ENCODE assay signal across 23 cellular contexts in genomic region chr12:26416550-26416949, GRCh38.
"Had no signal": no experiment of that assay in that cellular context is flagged by ENCODE, and none has a peak within 500 bp of the region (broad histone marks: within the 10 kb centered on the region; RNA-seq: fewer than 3 reads in every experiment).

No MANE protein-coding gene starts in this region.

- H3K27ac ChIP-seq: epithelial cell of prostate, esophagus muscularis mucosa, gastroesophageal sphincter, pancreas, prostate gland, right lobe of liver, suprapubic skin, thyroid gland had no signal

- H3K4me3 Mint-ChIP-seq: immature natural killer cell; naive B cell; nephron; stimulated activated effector memory CD8-positive, alpha-beta T cell treated with anti-CD3 and anti-CD28 coated beads, Interleukin-12 subunit alpha, Interleukin-12 subunit beta, amount 100 ng/mL, for 72 hours; type B pancreatic cell had no signal

- H3K9me3 ChIP-seq: esophagus muscularis mucosa, gastroesophageal sphincter, pancreas, prostate gland, right lobe of liver, suprapubic skin, thyroid gland had no signal

- H3K36me3 ChIP-seq: prostate gland, thyroid gland had no signal

- H3K4me3 ChIP-seq: esophagus muscularis mucosa, gastroesophageal sphincter, pancreas, prostate gland, right lobe of liver, suprapubic skin, thyroid gland had no signal

- H3K4me1 ChIP-seq: esophagus muscularis mucosa, gastroesophageal sphincter, pancreas, prostate gland, right lobe of liver, suprapubic skin, thyroid gland had no signal

- H3K9me3 Mint-ChIP-seq: immature natural killer cell; stimulated activated effector memory CD8-positive, alpha-beta T cell treated with anti-CD3 and anti-CD28 coated beads, Interleukin-12 subunit alpha, Interleukin-12 subunit beta, amount 100 ng/mL, for 72 hours had no signal

- ATAC-seq: gastroesophageal sphincter; left cardiac atrium; left ventricle myocardium superior; pancreas; stimulated activated effector memory CD8-positive, alpha-beta T cell treated with anti-CD3 and anti-CD28 coated beads, Interleukin-12 subunit alpha, Interleukin-12 subunit beta, amount 100 ng/mL, for 72 hours; stimulated activated naive CD8-positive, alpha-beta T cell treated with anti-CD3 and anti-CD28 coated beads, Interleukin-15, Interleukin-2, amounts not matched to agents 100 U/mL and 50 U/mL, for 24 hours had no signal

- H3K27me3 ChIP-seq: esophagus muscularis mucosa, gastroesophageal sphincter, pancreas, right lobe of liver, suprapubic skin, thyroid gland had no signal

- H3K27me3 Mint-ChIP-seq: naive B cell, type B pancreatic cell had no signal

- H3K4me1 Mint-ChIP-seq: immature natural killer cell; naive B cell; nephron; stimulated activated effector memory CD8-positive, alpha-beta T cell treated with anti-CD3 and anti-CD28 coated beads, Interleukin-12 subunit alpha, Interleukin-12 subunit beta, amount 100 ng/mL, for 72 hours had no signal

- H3K27ac Mint-ChIP-seq: immature natural killer cell; nephron; stimulated activated effector memory CD8-positive, alpha-beta T cell treated with anti-CD3 and anti-CD28 coated beads, Interleukin-12 subunit alpha, Interleukin-12 subunit beta, amount 100 ng/mL, for 72 hours; type B pancreatic cell had no signal

- DNase-seq: effector memory CD4-positive, alpha-beta T cell; foreskin fibroblast; glutamatergic neuron; immature natural killer cell; left cardiac atrium; left ventricle myocardium superior; mesendoderm; naive B cell; occipital lobe; pancreas; right lobe of liver; stimulated activated CD4-positive, alpha-beta T cell treated with anti-CD3 and anti-CD28 coated beads, Interleukin-4, amount 100 ng/mL, for 1 hour; stimulated activated CD8-positive, alpha-beta memory T cell treated with anti-CD3 and anti-CD28 coated beads, Interleukin-4, amount 100 ng/mL, for 48 hours; stimulated activated naive CD8-positive, alpha-beta T cell treated with anti-CD3 and anti-CD28 coated beads, Interleukin-15, Interleukin-2, amounts not matched to agents 100 U/mL and 50 U/mL, for 24 hours; thyroid gland had no signal
